Comparison of ENCODE assay signal across 10 cellular contexts in genomic region chr20:17806739-17807441, GRCh38.
DNase-seq lines count a peak whose midpoint lies in the region; ATAC-seq and TF ChIP-seq lines count a peak whose summit lies in the region.
"Had no signal": no experiment of that assay in that cellular context is flagged by ENCODE, and none has a peak within 500 bp of the region (broad histone marks: within the 10 kb centered on the region; RNA-seq: fewer than 3 reads in every experiment).

No MANE protein-coding gene starts in this region.

- H3K79me1 ChIP-seq in mesenchymal stem cell (replicated peaks; ENCODE audit: low read length, poor library complexity, severe bottlenecking), result no peaks in the 10 kb centered on the region

- no peak overlapping the region for H3K27ac Mint-ChIP-seq in T-helper 2 cell treated with Interferon-gamma antibody and Interleukin-4, amounts not matched to agents 5 μg/mL and 100 μg/mL, for 36 hours

- H3K27me3 Mint-ChIP-seq in T-helper 2 cell treated with Interferon-gamma antibody and Interleukin-4, amounts not matched to agents 5 μg/mL and 100 μg/mL, for 36 hours (ENCODE audit: low read depth), result peaks cover 2% of the 10 kb centered on the region

- TF ChIP-seq CTCF in OCI-LY1 (IDR thresholded peaks at IDR 0.05; ENCODE audit: low read length) (no peak), tibial artery (IDR thresholded peaks at IDR 0.05) (no peak)

- no peaks in the 10 kb centered on the region for H3K79me2 ChIP-seq in OCI-LY1 (ENCODE audit: insufficient read depth, low read length)

- no peak overlapping the region for H3K4me3 Mint-ChIP-seq in T-helper 2 cell treated with Interferon-gamma antibody and Interleukin-4, amounts not matched to agents 5 μg/mL and 100 μg/mL, for 36 hours

- H3K4me3 ChIP-seq in OCI-LY1 (ENCODE audit: low read depth, low read length, poor library complexity, severe bottlenecking) (peak overlapping the region; percentile 10), mesenchymal stem cell (ENCODE audit: insufficient read depth in 1 of 2, low read depth in 1 of 2, low read length in 2 of 2) (peak overlapping the region in 1 of 2 experiments; percentile 60), tibial artery (peak overlapping the region; percentile 13 to 26)

- peak overlapping the region; percentile 18 for H4K91ac ChIP-seq in mesenchymal stem cell (ENCODE audit: low read length)

- H3K4ac ChIP-seq in mesenchymal stem cell (ENCODE audit: low read depth in 1 of 2, low read length in 2 of 2), result peak overlapping the region; percentile 24 to 26

- no peak overlapping the region for H2AK5ac ChIP-seq in mesenchymal stem cell (ENCODE audit: low read length, severe bottlenecking)

- H3K9me3 Mint-ChIP-seq in T-helper 2 cell treated with Interferon-gamma antibody and Interleukin-4, amounts not matched to agents 5 μg/mL and 100 μg/mL, for 36 hours, result no peaks in the 10 kb centered on the region

- no peak overlapping the region for H2BK5ac ChIP-seq in mesenchymal stem cell (ENCODE audit: low read depth, low read length, poor library complexity, severe bottlenecking)

- H3K27me3 ChIP-seq in OCI-LY1 (ENCODE audit: insufficient read depth, low read length) (no peaks in the 10 kb centered on the region), mesenchymal stem cell (ENCODE audit: control insufficient read depth in 1 of 2, insufficient read depth in 1 of 2, low read length in 2 of 2) (no peaks in the 10 kb centered on the region), tibial artery (no peaks in the 10 kb centered on the region)

- H3K9me3 ChIP-seq in OCI-LY1 (ENCODE audit: low read length) (no peaks in the 10 kb centered on the region), mesenchymal stem cell (ENCODE audit: control insufficient read depth, low read length) (no peaks in the 10 kb centered on the region), tibial artery (no peaks in the 10 kb centered on the region)

- H2AFZ ChIP-seq in OCI-LY1 (ENCODE audit: low read length), result no peak overlapping the region
- H2AFZ ChIP-seq in mesenchymal stem cell (ENCODE audit: low read depth, low read length), result no peak overlapping the region

- H3K27ac ChIP-seq in OCI-LY1 (ENCODE audit: low read depth, low read length, poor library complexity, severe bottlenecking), result no peak overlapping the region
- no peak overlapping the region for H3K27ac ChIP-seq in mesenchymal stem cell (ENCODE audit: low read length, poor library complexity, severe bottlenecking)
- H3K27ac ChIP-seq in tibial artery, result peak overlapping the region; percentile 62 to 70

- WGBS in mesenchymal stem cell, result 76% methylated on average over 26 of the region's 26 CpGs

- ATAC-seq in HG02840 (IDR thresholded peaks at IDR 0.05; ENCODE audit: low FRiP score, unreplicated experiment) (no peak), GM18861 (IDR thresholded peaks at IDR 0.05; ENCODE audit: unreplicated experiment) (no peak)

- intact Hi-C loops in tibial artery (cut with DNase I; ENCODE audit: low total_unique reads), result no loop called here

- H3K4me1 ChIP-seq in OCI-LY1 (ENCODE audit: insufficient read depth, low read length, severe bottlenecking), result peaks cover 5% of the 10 kb centered on the region
- H3K4me1 ChIP-seq in mesenchymal stem cell (ENCODE audit: control insufficient read depth, insufficient read depth, low read depth, low read length), result peaks cover 17% of the 10 kb centered on the region
- H3K4me1 ChIP-seq in tibial artery, result peaks cover 0 to 44% (median 35%) of the 10 kb centered on the region in 4 donors

- no peaks in the 10 kb centered on the region for H3K9me2 ChIP-seq in OCI-LY1 (ENCODE audit: low read depth, low read length)

- H3K36me3 ChIP-seq in OCI-LY1 (ENCODE audit: insufficient read depth, low read length) (no peaks in the 10 kb centered on the region), mesenchymal stem cell (ENCODE audit: control insufficient read depth in 1 of 2, insufficient read depth in 2 of 2, low read depth in 1 of 2, low read length in 2 of 2) (no peaks in the 10 kb centered on the region), tibial artery (no peaks in the 10 kb centered on the region)

- H3K23ac ChIP-seq in mesenchymal stem cell (ENCODE audit: low read length in 2 of 2), result no peak overlapping the region

- no peak overlapping the region for H2BK12ac ChIP-seq in mesenchymal stem cell (ENCODE audit: low read length in 2 of 2)

- no peak overlapping the region for H3K14ac ChIP-seq in mesenchymal stem cell (ENCODE audit: low read length in 2 of 2)

- no peaks in the 10 kb centered on the region for H3K4me1 Mint-ChIP-seq in T-helper 2 cell treated with Interferon-gamma antibody and Interleukin-4, amounts not matched to agents 5 μg/mL and 100 μg/mL, for 36 hours (ENCODE audit: low read depth)

- H3K4me2 ChIP-seq in OCI-LY1 (ENCODE audit: low read length) (peak overlapping the region; percentile 33; the same call in 1 of the 2 replicates), mesenchymal stem cell (ENCODE audit: low read length, poor library complexity, severe bottlenecking) (no peak overlapping the region)

- DNase-seq in epidermal melanocyte (ENCODE audit: insufficient read length, low spot score) (peak; percentile 38), mesenchymal stem cell (no peak), tibial artery (peak; percentile 48 to 83), NCI-H526 treated with DMSO at 0.1 percent for 48 hours (lab: John Stamatoyannopoulos, UW) (no peak)
- DNase-seq in T-helper 2 cell treated with Interferon-gamma antibody and Interleukin-4, amounts not matched to agents 5 μg/mL and 100 μg/mL, for 36 hours (ENCODE audit: low spot score), result no peak
- DNase-seq: activated CD8-positive, alpha-beta memory T cell treated with anti-CD3 and anti-CD28 coated beads, Interleukin-2, amount 50 U/mL, for 48 hours; NCI-H510A had no signal

- peak overlapping the region; percentile 84 for H2BK15ac ChIP-seq in mesenchymal stem cell (ENCODE audit: low read depth, poor library complexity, severe bottlenecking)

- H4K8ac ChIP-seq in mesenchymal stem cell (ENCODE audit: low read length), result peak overlapping the region; percentile 35

- H3K18ac ChIP-seq in mesenchymal stem cell (ENCODE audit: low read depth in 1 of 2, low read length in 2 of 2), result peak overlapping the region in 1 of 2 experiments; percentile 14

- H2BK120ac ChIP-seq in mesenchymal stem cell (ENCODE audit: low read depth, low read length), result peak overlapping the region; percentile 1

- H3K9ac ChIP-seq in OCI-LY1 (ENCODE audit: low read length) (no peak overlapping the region), mesenchymal stem cell (ENCODE audit: low read length) (peak overlapping the region; percentile 90)

- H3K36me3 Mint-ChIP-seq in T-helper 2 cell treated with Interferon-gamma antibody and Interleukin-4, amounts not matched to agents 5 μg/mL and 100 μg/mL, for 36 hours (ENCODE audit: low read depth), result no peaks in the 10 kb centered on the region

- no peaks in the 10 kb centered on the region for H3F3A ChIP-seq in OCI-LY1 (ENCODE audit: insufficient read depth, low read length)

- no peaks in the 10 kb centered on the region for H4K20me1 ChIP-seq in OCI-LY1 (ENCODE audit: insufficient read depth, low read length)

Comparison
In these comparisons a context has a peak if more than half of its experiments do, and no peak if none do; other contexts are left out.
1. H3K27ac ChIP-seq: peak in tibial artery (2 of 2); none in OCI-LY1 (single experiment) and mesenchymal stem cell (single experiment).
2. DNase-seq: peak in epidermal melanocyte (single experiment) and tibial artery (2 of 2); none in mesenchymal stem cell (single experiment), T-helper 2 cell treated with Interferon-gamma antibody and Interleukin-4, amounts not matched to agents 5 μg/mL and 100 μg/mL, for 36 hours (single experiment) and NCI-H526 treated with DMSO at 0.1 percent for 48 hours (single experiment).